Comparison of ENCODE assay signal across 13 cellular contexts in genomic region chr6:122495612-122496011, GRCh38. TPM values are rescaled to one million over a fixed set of nuclear protein-coding genes. Genes with fewer than 3 reads are reported as not detected.
DNase-seq lines count a peak whose midpoint lies in the region; ATAC-seq lines count a peak whose summit lies in the region.
"Had no signal": no experiment of that assay in that cellular context is flagged by ENCODE, and none has a peak within 500 bp of the region (broad histone marks: within the 10 kb centered on the region; RNA-seq: fewer than 3 reads in every experiment).

No MANE protein-coding gene starts in this region.

- CTCF ChIA-PET in activated CD4-positive, alpha-beta memory T cell treated with anti-CD3 and anti-CD28 coated beads, Interleukin-2, amount 10 ng/mL, durations not matched to agents 7 days and 5 days (lab: Charles Lee) = interaction anchor here (8.4 kb wide), 1 partner anchor 35 kb away, joined by 131 read pairs; no protein-coding TSS in a partner anchor
- CTCF ChIA-PET in activated CD4-positive, alpha-beta memory T cell treated with anti-CD3 and anti-CD28 coated beads for 36 hours (lab: Charles Lee) = interaction anchor here (3.0 kb wide), 1 partner anchor 35 kb away, joined by 12 read pairs; no protein-coding TSS in a partner anchor

- peaks cover 5% of the 10 kb centered on the region for H3K36me3 Mint-ChIP-seq in activated CD4-positive, alpha-beta memory T cell treated with anti-CD3 and anti-CD28 coated beads, Interleukin-2, amount 10 ng/mL, durations not matched to agents 7 days and 5 days (ENCODE audit: low read depth)
- peaks cover 9% of the 10 kb centered on the region for H3K36me3 Mint-ChIP-seq in activated CD4-positive, alpha-beta memory T cell treated with anti-CD3 and anti-CD28 coated beads for 36 hours
- H3K36me3 Mint-ChIP-seq in naive B cell = peaks cover 12 to 13% of the 10 kb centered on the region in 2 donors

- intact Hi-C loops in activated CD4-positive, alpha-beta memory T cell treated with anti-CD3 and anti-CD28 coated beads for 36 hours (cut with micrococcal nuclease) = no loop called here

- peaks cover 11% of the 10 kb centered on the region for H3K9me3 Mint-ChIP-seq in activated CD4-positive, alpha-beta memory T cell treated with anti-CD3 and anti-CD28 coated beads, Interleukin-2, amount 10 ng/mL, durations not matched to agents 7 days and 5 days
- peaks cover 32% of the 10 kb centered on the region for H3K9me3 Mint-ChIP-seq in activated CD4-positive, alpha-beta memory T cell treated with anti-CD3 and anti-CD28 coated beads for 36 hours
- H3K9me3 Mint-ChIP-seq in naive B cell = peaks cover 15 to 54% (median 36%) of the 10 kb centered on the region in 7 donors

- H3K27me3 Mint-ChIP-seq in activated CD4-positive, alpha-beta memory T cell treated with anti-CD3 and anti-CD28 coated beads, Interleukin-2, amount 10 ng/mL, durations not matched to agents 7 days and 5 days = peaks cover 14% of the 10 kb centered on the region
- peaks cover 20% of the 10 kb centered on the region for H3K27me3 Mint-ChIP-seq in activated CD4-positive, alpha-beta memory T cell treated with anti-CD3 and anti-CD28 coated beads for 36 hours
- H3K27me3 Mint-ChIP-seq in naive B cell = peaks cover 0 to 16% (median 12%) of the 10 kb centered on the region in 3 donors

- POLR2A ChIA-PET in activated CD4-positive, alpha-beta memory T cell treated with anti-CD3 and anti-CD28 coated beads, Interleukin-2, amount 10 ng/mL, durations not matched to agents 7 days and 5 days (lab: Charles Lee) = no interaction called here
- POLR2A ChIA-PET in activated CD4-positive, alpha-beta memory T cell treated with anti-CD3 and anti-CD28 coated beads for 36 hours (lab: Charles Lee) = interaction anchor here (0.8 kb wide), 1 partner anchor 24 kb away, joined by 3 read pairs; the partner anchor contains the start of gene SERINC1

- ATAC-seq in GM21825 (IDR thresholded peaks at IDR 0.05; ENCODE audit: unreplicated experiment) (peak; percentile 74), HG03460 (IDR thresholded peaks at IDR 0.05; ENCODE audit: unreplicated experiment) (peak; percentile 60), naive B cell (ENCODE audit: low read depth in 2 of 2) (peak; percentile 60)
- ATAC-seq: A549, body of pancreas, SK-N-SH treated with all-trans-retinoic acid at 6 μM for 48 hours had no signal

- H3K27ac Mint-ChIP-seq in activated CD4-positive, alpha-beta memory T cell treated with anti-CD3 and anti-CD28 coated beads, Interleukin-2, amount 10 ng/mL, durations not matched to agents 7 days and 5 days = no peak overlapping the region
- H3K27ac Mint-ChIP-seq in activated CD4-positive, alpha-beta memory T cell treated with anti-CD3 and anti-CD28 coated beads for 36 hours = no peak overlapping the region
- H3K27ac Mint-ChIP-seq in naive B cell = peak overlapping the region in 1 of 6 donors; percentile 71
- H3K27ac Mint-ChIP-seq: nephron had no signal

- peaks cover 14% of the 10 kb centered on the region for H3K4me1 Mint-ChIP-seq in activated CD4-positive, alpha-beta memory T cell treated with anti-CD3 and anti-CD28 coated beads, Interleukin-2, amount 10 ng/mL, durations not matched to agents 7 days and 5 days
- H3K4me1 Mint-ChIP-seq in activated CD4-positive, alpha-beta memory T cell treated with anti-CD3 and anti-CD28 coated beads for 36 hours (ENCODE audit: low read depth) = peaks cover 5% of the 10 kb centered on the region
- peaks cover 8 to 17% (median 15%) of the 10 kb centered on the region in 3 donors for H3K4me1 Mint-ChIP-seq in naive B cell
- H3K4me1 Mint-ChIP-seq: nephron had no signal

- no peak overlapping the region for H3K4me3 Mint-ChIP-seq in activated CD4-positive, alpha-beta memory T cell treated with anti-CD3 and anti-CD28 coated beads, Interleukin-2, amount 10 ng/mL, durations not matched to agents 7 days and 5 days
- H3K4me3 Mint-ChIP-seq in activated CD4-positive, alpha-beta memory T cell treated with anti-CD3 and anti-CD28 coated beads for 36 hours = no peak overlapping the region
- peak overlapping the region in 1 of 8 donors; percentile 49 for H3K4me3 Mint-ChIP-seq in naive B cell
- H3K4me3 Mint-ChIP-seq: nephron had no signal

- peak; percentile 30 for DNase-seq in activated CD4-positive, alpha-beta memory T cell treated with anti-CD3 and anti-CD28 coated beads, Interleukin-2, amount 10 ng/mL, durations not matched to agents 7 days and 5 days
- no peak for DNase-seq in activated CD4-positive, alpha-beta memory T cell treated with anti-CD3 and anti-CD28 coated beads for 36 hours
- DNase-seq in naive B cell (no peak), SW 1271 (lab: John Stamatoyannopoulos, UW) (no peak), NCI-H69 (lab: John Stamatoyannopoulos, UW) (no peak), ecto neural progenitor cell (ENCODE audit: low spot score) (no peak)
- DNase-seq: activated CD8-positive, alpha-beta memory T cell treated with anti-CD3 and anti-CD28 coated beads for 24 hours had no signal

RNA-seq across cellular contexts. Expression of gene SERINC1, which starts 24.0 kb away (rescaled TPM):
- 10 to 100 TPM; 81.5 to 83.2 TPM for total RNA-seq in activated CD4-positive, alpha-beta memory T cell treated with anti-CD3 and anti-CD28 coated beads, Interleukin-2, amount 10 ng/mL, durations not matched to agents 7 days and 5 days
- total RNA-seq in activated CD4-positive, alpha-beta memory T cell treated with anti-CD3 and anti-CD28 coated beads for 36 hours = 10 to 100 TPM; 48.2 to 51.1 TPM
- 100 to 1,000 TPM in 1 of 6 donors, 10 to 100 TPM in 5; 78.5 to 121 (median 83.5) TPM for polyA plus RNA-seq in naive B cell (ENCODE audit: low read depth in 6 of 6)
